ENCODE assay signal across 33 cellular contexts in genomic region chr13:36945078-36945477, GRCh38.
"Had no signal": no experiment of that assay in that cellular context is flagged by ENCODE, and none has a peak within 500 bp of the region (broad histone marks: within the 10 kb centered on the region; RNA-seq: fewer than 3 reads in every experiment).

No MANE protein-coding gene starts in this region.

- H3K27ac Mint-ChIP-seq: activated naive CD8-positive, alpha-beta T cell; mesothelial cell of epicardium; stimulated activated memory B cell treated with anti-CD40 and anti-IgM and Interleukin-4, amounts not matched to agents 10 μg/mL and 1 μg/mL and 100 μg/mL, for 72 hours; stimulated activated naive CD8-positive, alpha-beta T cell treated with anti-CD3 and anti-CD28 coated beads, Interleukin-15, amount 100 ng/mL, for 72 hours; T-helper 1 cell treated with Interleukin-12 subunit alpha and Interleukin-12 subunit beta and Interleukin-4 antibody, amounts not matched to agents 30 μg/mL and 1 μg/mL, for 36 hours had no signal

- H3K27me3 ChIP-seq: body of pancreas, esophagus squamous epithelium, gastrocnemius medialis, hepatocyte, sigmoid colon, upper lobe of left lung, vagina had no signal

- ATAC-seq: activated CD4-positive, CD25-positive, alpha-beta regulatory T cell treated with anti-CD3 and anti-CD28 coated beads, Interleukin-2, amount 50 U/mL, for 24 hours; body of pancreas; gastrocnemius medialis; left colon; stimulated activated naive CD8-positive, alpha-beta T cell treated with anti-CD3 and anti-CD28 coated beads, Interleukin-15, amount 100 ng/mL, for 72 hours had no signal

- H3K4me3 Mint-ChIP-seq: activated naive CD8-positive, alpha-beta T cell; mesothelial cell of epicardium; naive B cell; neural crest cell; stimulated activated memory B cell treated with anti-CD40 and anti-IgM and Interleukin-4, amounts not matched to agents 10 μg/mL and 1 μg/mL and 100 μg/mL, for 72 hours; stimulated activated naive CD8-positive, alpha-beta T cell treated with anti-CD3 and anti-CD28 coated beads, Interleukin-15, amount 100 ng/mL, for 72 hours; T-helper 1 cell treated with Interleukin-12 subunit alpha and Interleukin-12 subunit beta and Interleukin-4 antibody, amounts not matched to agents 30 μg/mL and 1 μg/mL, for 36 hours had no signal

- H3K27ac ChIP-seq: body of pancreas, epithelial cell of prostate, esophagus squamous epithelium, gastrocnemius medialis, hepatocyte, sigmoid colon, upper lobe of left lung, vagina, WERI-Rb-1 had no signal

- H3K4me1 ChIP-seq: body of pancreas, esophagus squamous epithelium, gastrocnemius medialis, sigmoid colon, upper lobe of left lung, vagina had no signal

- H3K36me3 ChIP-seq: vagina, WERI-Rb-1 had no signal

- H3K9me3 ChIP-seq: body of pancreas, esophagus squamous epithelium, gastrocnemius medialis, sigmoid colon, upper lobe of left lung, vagina had no signal

- H3K27me3 Mint-ChIP-seq: activated naive CD8-positive, alpha-beta T cell had no signal

- H3K4me3 ChIP-seq: body of pancreas, esophagus squamous epithelium, gastrocnemius medialis, hepatocyte, sigmoid colon, upper lobe of left lung, vagina had no signal

- H3K4me1 Mint-ChIP-seq: naive B cell; stimulated activated memory B cell treated with anti-CD40 and anti-IgM and Interleukin-4, amounts not matched to agents 10 μg/mL and 1 μg/mL and 100 μg/mL, for 72 hours; stimulated activated naive CD8-positive, alpha-beta T cell treated with anti-CD3 and anti-CD28 coated beads, Interleukin-15, amount 100 ng/mL, for 72 hours had no signal

- H3K9me3 Mint-ChIP-seq: T-helper 1 cell treated with Interleukin-12 subunit alpha and Interleukin-12 subunit beta and Interleukin-4 antibody, amounts not matched to agents 30 μg/mL and 1 μg/mL, for 36 hours had no signal

- DNase-seq: activated CD4-positive, alpha-beta T cell treated with anti-CD3 and anti-CD28 coated beads for 48 hours; activated CD4-positive, alpha-beta T cell treated with anti-CD3 and anti-CD28 coated beads, Interleukin-2, amount 50 U/mL, for 48 hours; activated CD8-positive, alpha-beta memory T cell treated with anti-CD3 and anti-CD28 coated beads for 24 hours; activated effector memory CD4-positive, alpha-beta T cell treated with Interleukin-2 at 50 U/mL for 16 hours; activated naive CD4-positive, alpha-beta T cell treated with Interleukin-2 at 50 U/mL for 16 hours; aorta; body of pancreas; cortex of kidney; esophagus squamous epithelium; gastrocnemius medialis; kidney; left colon; mammary epithelial cell; naive B cell; posterior cingulate gyrus; sigmoid colon; small intestine; stimulated activated CD4-positive, alpha-beta T cell treated with anti-CD3 and anti-CD28 coated beads, Interleukin-4, amount 100 ng/mL, for 24 hours; stimulated activated naive CD8-positive, alpha-beta T cell treated with anti-CD3 and anti-CD28 coated beads, Interleukin-15, amount 100 ng/mL, for 72 hours; substantia nigra; SW 1271; T-helper 9 cell; upper lobe of left lung; WERI-Rb-1 had no signal
